ENCODE assay signal across 8 cellular contexts in genomic region chr19:6278740-6279619, GRCh38. TPM values are rescaled to one million over a fixed set of nuclear protein-coding genes. Genes with fewer than 3 reads are reported as not detected.
A peak's percentile ranks its signal among the peaks of the same experiment; 100 is the strongest.
DNase-seq lines count a peak whose midpoint lies in the region; ATAC-seq and TF ChIP-seq lines count a peak whose summit lies in the region.

No MANE protein-coding gene starts in this region.

- H3K27ac ChIP-seq in A673 (ENCODE audit: low read depth, low read length, poor library complexity, severe bottlenecking) (peak overlapping the region; percentile 90), HCT116 (ENCODE audit: low read depth, low read length) (peak overlapping the region; percentile 77)

- peak overlapping the region; percentile 95 for H3K4me3 Mint-ChIP-seq in activated T-cell treated with anti-CD3 and anti-CD28 coated beads, Interleukin-2, amount 50 U/mL, for 4 hours
- H3K4me3 Mint-ChIP-seq in stimulated activated naive B cell treated with anti-CD40 and anti-IgM and Interleukin-4, amounts not matched to agents 10 μg/mL and 1 μg/mL and 100 μg/mL, for 72 hours, result peak overlapping the region; percentile 96 to 99

- peaks cover 39% of the 10 kb centered on the region for H3K4me1 Mint-ChIP-seq in activated T-cell treated with anti-CD3 and anti-CD28 coated beads, Interleukin-2, amount 50 U/mL, for 4 hours (ENCODE audit: low read depth)
- peaks cover 23 to 52% of the 10 kb centered on the region in 2 donors for H3K4me1 Mint-ChIP-seq in stimulated activated naive B cell treated with anti-CD40 and anti-IgM and Interleukin-4, amounts not matched to agents 10 μg/mL and 1 μg/mL and 100 μg/mL, for 72 hours

- no peaks in the 10 kb centered on the region for H3K9me2 ChIP-seq in HCT116 (ENCODE audit: insufficient read depth)

- no peak for DNase-seq in A673 (ENCODE audit: low spot score)
- DNase-seq in HCT116 (ENCODE audit: low read depth, low spot score), result no peak
- DNase-seq in activated T-cell treated with anti-CD3 and anti-CD28 coated beads, Interleukin-2, amount 50 U/mL, for 4 hours, result no peak
- no peak for DNase-seq in stimulated activated naive B cell treated with anti-CD40 and anti-IgM and Interleukin-4, amounts not matched to agents 10 μg/mL and 1 μg/mL and 100 μg/mL, for 72 hours
- DNase-seq in DMS 273 treated with DMSO at 0.1 percent for 48 hours (lab: John Stamatoyannopoulos, UW), result no peak
- DNase-seq in NCI-H526 treated with DMSO at 0.1 percent for 48 hours (lab: John Stamatoyannopoulos, UW), result no peak

- RAD21 ChIA-PET in HCT116 (lab: Charles Lee; ENCODE audit: low non-redundant PET in 1 of 2, low total read pairs in 2 of 2, uncharacterized antibody in 2 of 2, unreplicated experiment in 2 of 2), result interaction anchor here in 1 of 2 experiments (0.7 kb wide), 1 partner anchor 57 kb away, joined by 3 read pairs; no protein-coding TSS in a partner anchor

- TF ChIP-seq POLR2A in HCT116 (IDR thresholded peaks at IDR 0.05; ENCODE audit: borderline replicate concordance, extremely low read depth, insufficient read depth, insufficient read length), result no peak

- peaks cover 12% of the 10 kb centered on the region for H3K4me1 ChIP-seq in A673 (ENCODE audit: insufficient read depth, low read length, poor library complexity, severe bottlenecking)
- H3K4me1 ChIP-seq in HCT116 (ENCODE audit: control insufficient read depth in 1 of 2, insufficient read depth in 2 of 2, low read length in 2 of 2), result peaks cover 8 to 13% of the 10 kb centered on the region in 2 experiments

- TF ChIP-seq RAD21 in HCT116 (IDR thresholded peaks at IDR 0.05; ENCODE audit: low read depth), result no peak

- H3K9me3 ChIP-seq in A673 (ENCODE audit: low read depth, low read length, poor library complexity, severe bottlenecking) (no peaks in the 10 kb centered on the region), HCT116 (ENCODE audit: control insufficient read depth in 1 of 2, insufficient read depth in 1 of 2, low read depth in 1 of 2, low read length in 2 of 2) (no peaks in the 10 kb centered on the region)

- peaks cover 55% of the 10 kb centered on the region for H3K79me2 ChIP-seq in HCT116 (ENCODE audit: insufficient read depth, low read length)

- TF ChIP-seq CTCF in A673 (conservative IDR thresholded peaks at IDR 0.05; ENCODE audit: low read depth, low read length) (no peak), HCT116 (IDR thresholded peaks at IDR 0.05 in 2 of 3, conservative IDR thresholded peaks at IDR 0.05 in 1 of 3; ENCODE audit: borderline replicate concordance in 1 of 3, insufficient read depth in 1 of 3, low read depth in 2 of 3, low read length in 2 of 3) (no peak)

- peak overlapping the region; percentile 99 for H3K4me3 ChIP-seq in A673 (ENCODE audit: low read depth, low read length, poor library complexity, severe bottlenecking)
- peak overlapping the region; percentile 90 to 92 for H3K4me3 ChIP-seq in HCT116 (replicated peaks in 1 of 2; ENCODE audit: low read depth in 1 of 2, low read length in 2 of 2)
- H3K4me3 ChIP-seq in iPS-11a (ENCODE audit: low read depth, low read length), result peak overlapping the region; percentile 69

- peaks cover 6% of the 10 kb centered on the region for H3K36me3 Mint-ChIP-seq in activated T-cell treated with anti-CD3 and anti-CD28 coated beads, Interleukin-2, amount 50 U/mL, for 4 hours (ENCODE audit: insufficient read depth)
- H3K36me3 Mint-ChIP-seq in stimulated activated naive B cell treated with anti-CD40 and anti-IgM and Interleukin-4, amounts not matched to agents 10 μg/mL and 1 μg/mL and 100 μg/mL, for 72 hours, result peaks cover 20 to 24% of the 10 kb centered on the region in 2 donors

- peak overlapping the region; percentile 97 for H3K4me2 ChIP-seq in HCT116 (ENCODE audit: low read length)

- peak overlapping the region; percentile 95 for H3K27ac Mint-ChIP-seq in stimulated activated naive B cell treated with anti-CD40 and anti-IgM and Interleukin-4, amounts not matched to agents 10 μg/mL and 1 μg/mL and 100 μg/mL, for 72 hours

- H3K36me3 ChIP-seq in A673 (ENCODE audit: insufficient read depth, low read length, poor library complexity, severe bottlenecking), result no peaks in the 10 kb centered on the region
- H3K36me3 ChIP-seq in HCT116 (ENCODE audit: control insufficient read depth in 1 of 2, insufficient read depth in 2 of 2, low read length in 2 of 2), result peaks cover 7 to 8% of the 10 kb centered on the region in 2 experiments; a peak in 2 of 4 replicates

- H2AFZ ChIP-seq in HCT116 (ENCODE audit: low read depth, low read length, poor library complexity, severe bottlenecking), result no peak overlapping the region

- peak overlapping the region; percentile 88 for H3K9ac ChIP-seq in HCT116 (ENCODE audit: low read length)

- ATAC-seq in HCT116 (no peak), HG03139 (IDR thresholded peaks at IDR 0.05; ENCODE audit: unreplicated experiment) (no peak)
- ATAC-seq in activated T-cell treated with anti-CD3 and anti-CD28 coated beads, Interleukin-2, amount 50 U/mL, for 4 hours, result no peak
- ATAC-seq in stimulated activated naive B cell treated with anti-CD40 and anti-IgM and Interleukin-4, amounts not matched to agents 10 μg/mL and 1 μg/mL and 100 μg/mL, for 72 hours (replicated peaks), result peak in 1 of 2 donors; percentile 2

- H4K20me1 ChIP-seq in HCT116 (ENCODE audit: insufficient read depth), result no peaks in the 10 kb centered on the region

- no peaks in the 10 kb centered on the region for H3K27me3 Mint-ChIP-seq in activated T-cell treated with anti-CD3 and anti-CD28 coated beads, Interleukin-2, amount 50 U/mL, for 4 hours (ENCODE audit: low read depth)
- H3K27me3 Mint-ChIP-seq in stimulated activated naive B cell treated with anti-CD40 and anti-IgM and Interleukin-4, amounts not matched to agents 10 μg/mL and 1 μg/mL and 100 μg/mL, for 72 hours, result no peaks in the 10 kb centered on the region

- BruUV-seq in A673 (replicated peaks; lab: Mats Ljungman, UMichigan) (no TSS peak), HCT116 (replicated peaks; lab: Mats Ljungman, UMichigan) (no TSS peak)

- intact Hi-C loops in A673 (cut with micrococcal nuclease; ENCODE audit: unreplicated experiment), result no loop called here
- intact Hi-C loops in HCT116 (cut with micrococcal nuclease), result no loop called here

- no peaks in the 10 kb centered on the region for H3K27me3 ChIP-seq in A673 (replicated peaks; ENCODE audit: insufficient read depth, low read depth, low read length, poor library complexity)
- no peaks in the 10 kb centered on the region for H3K27me3 ChIP-seq in HCT116 (ENCODE audit: insufficient read depth, low read length)

- no peaks in the 10 kb centered on the region for H3K9me3 Mint-ChIP-seq in activated T-cell treated with anti-CD3 and anti-CD28 coated beads, Interleukin-2, amount 50 U/mL, for 4 hours
- no peaks in the 10 kb centered on the region for H3K9me3 Mint-ChIP-seq in stimulated activated naive B cell treated with anti-CD40 and anti-IgM and Interleukin-4, amounts not matched to agents 10 μg/mL and 1 μg/mL and 100 μg/mL, for 72 hours

- POLR2A ChIA-PET in A673 (lab: Charles Lee; ENCODE audit: low non-redundant PET) (no interaction called here), HCT116 (lab: Charles Lee) (no interaction called here)

- CTCF ChIA-PET in A673 (lab: Charles Lee), result no interaction called here
- CTCF ChIA-PET in HCT116 (lab: Charles Lee), result no interaction called here

TF ChIP-seq in HCT116, 20 proteins besides CTCF, POLR2A, EP300 and RAD21:
- TF ChIP-seq POLR2AphosphoS5 (IDR thresholded peaks at IDR 0.05; ENCODE audit: low read depth, low read length), result no peak
- TF ChIP-seq YY1 (IDR thresholded peaks at IDR 0.05; ENCODE audit: extremely low read depth, insufficient replicate concordance, low read depth, low read length), result no peak
- TF ChIP-seq ZFX (IDR thresholded peaks at IDR 0.05), result no peak
- TF ChIP-seq TCF7L2 (IDR thresholded peaks at IDR 0.05; ENCODE audit: borderline replicate concordance, extremely low read depth, insufficient read depth, insufficient read length), result no peak
- TF ChIP-seq FOSL1 (IDR thresholded peaks at IDR 0.05; ENCODE audit: low read depth), result no peak
- no peak for TF ChIP-seq CEBPB (IDR thresholded peaks at IDR 0.05; ENCODE audit: low read depth)
- TF ChIP-seq EZH2phosphoT487 (IDR thresholded peaks at IDR 0.05; ENCODE audit: borderline replicate concordance), result no peak
- TF ChIP-seq EGR1 (IDR thresholded peaks at IDR 0.05; ENCODE audit: low read depth), result no peak
- no peak for TF ChIP-seq MAX (IDR thresholded peaks at IDR 0.05)
- no peak for TF ChIP-seq EZH2 (IDR thresholded peaks at IDR 0.05)
- no peak for TF ChIP-seq JUND (IDR thresholded peaks at IDR 0.05)
- no peak for TF ChIP-seq ATF3 (IDR thresholded peaks at IDR 0.05)
- TF ChIP-seq SIN3A (IDR thresholded peaks at IDR 0.05; ENCODE audit: low read depth), result no peak
- TF ChIP-seq CBX3 (IDR thresholded peaks at IDR 0.05; ENCODE audit: low read depth), result no peak

RNA-seq across cellular contexts. Expression of gene MLLT1, which starts 0.8 kb away (rescaled TPM):
- total RNA-seq in A673 (2021), result 80.1 and 88.6 TPM in 2 replicates
- 55.0 TPM for total RNA-seq in HCT116 (2021; ENCODE audit: unreplicated experiment)
- 29.0 and 31.3 TPM in 2 replicates for polyA plus RNA-seq in HCT116 (2012)
- 100 to 1,000 TPM; 105 to 118 (median 109) TPM for total RNA-seq in activated T-cell treated with anti-CD3 and anti-CD28 coated beads, Interleukin-2, amount 50 U/mL, for 4 hours

RNA-seq across cellular contexts. Expression of gene ACER1, which starts 54.4 kb away (rescaled TPM):
- total RNA-seq in A673 (2021), result not detected in 2 replicates
- total RNA-seq in HCT116 (2021; ENCODE audit: unreplicated experiment), result not detected
- polyA plus RNA-seq in HCT116 (2012), result 0.07 TPM in 1 of 2 replicates, not detected in the other
- total RNA-seq in activated T-cell treated with anti-CD3 and anti-CD28 coated beads, Interleukin-2, amount 50 U/mL, for 4 hours, result under 1 TPM; 0.13 to 0.22 (median 0.15) TPM
